33 cellular contexts compared by ENCODE assay signal in the genomic region with DNA sequence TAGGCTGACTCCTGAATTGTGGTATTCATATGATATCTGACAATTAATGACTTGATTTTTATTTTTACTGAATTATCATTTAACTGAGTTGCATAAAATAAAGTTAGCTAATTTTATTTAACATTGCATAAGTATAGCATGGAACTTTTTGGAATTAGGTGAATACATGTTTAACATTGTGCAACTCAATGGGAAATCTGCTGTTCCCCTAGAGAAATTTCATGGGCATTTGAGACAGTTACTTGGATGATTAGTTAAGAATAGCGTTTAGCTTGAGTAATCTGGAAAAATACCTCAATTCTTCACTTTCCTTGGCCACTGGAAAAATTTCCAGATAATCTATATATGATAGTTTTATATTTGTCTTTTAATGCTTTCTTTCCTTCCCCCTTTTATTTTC. TPM values are rescaled to one million over a fixed set of nuclear protein-coding genes. Genes with fewer than 3 reads are reported as not detected.
"Had no signal": no experiment of that assay in that cellular context is flagged by ENCODE, and none has a peak within 500 bp of the region (broad histone marks: within the 10 kb centered on the region; RNA-seq: fewer than 3 reads in every experiment).

No MANE protein-coding gene starts in this region.

- H3K36me3 ChIP-seq: brain microvascular endothelial cell had no signal

- H3K9me3 ChIP-seq: gastroesophageal sphincter had no signal

- H3K9me3 Mint-ChIP-seq: activated CD4-positive, alpha-beta memory T cell treated with anti-CD3 and anti-CD28 coated beads for 36 hours; activated CD4-positive, alpha-beta T cell treated with anti-CD3 and anti-CD28 coated beads, Interleukin-2, amount 10 ng/mL, durations not matched to agents 24 days and 14 days; activated naive CD4-positive, alpha-beta T cell treated with anti-CD3 and anti-CD28 coated beads, Interleukin-2, amount 10 ng/mL, durations not matched to agents 7 days and 5 days; activated naive CD4-positive, alpha-beta T cell treated with anti-CD3 and anti-CD28 coated beads, Interleukin-2, amount 50 U/mL, for 72 hours; activated naive CD8-positive, alpha-beta T cell treated with anti-CD3 and anti-CD28 coated beads, Interleukin-2, amount 10 ng/mL, durations not matched to agents 7 days and 5 days; activated T-helper 1 cell treated with anti-CD3 and anti-CD28 coated beads, Interleukin-12 subunit alpha, Interleukin-12 subunit beta, Interleukin-2, Interleukin-4 antibody, amounts not matched to agents 30 ng/mL and 10 ng/mL and 1 ng/mL, durations not matched to agents 14 hours and 24 hours and 36 hours; activated T-helper 2 cell treated with anti-CD3 and anti-CD28 coated beads, Interferon-gamma antibody, Interleukin-2, Interleukin-4, amounts not matched to agents 10 μg/mL and 5 μg/mL and 100 μg/mL, durations not matched to agents 14 hours and 24 hours and 36 hours; central memory CD8-positive, alpha-beta T cell; dendritic cell treated with granulocyte-macrophage colony-stimulating factor and Interleukin-4, amounts not matched to agents 40 ng/mL and 50 ng/mL, for 4 days; endodermal cell had no signal

- H3K4me1 Mint-ChIP-seq: activated CD4-positive, alpha-beta T cell treated with anti-CD3 and anti-CD28 coated beads for 36 hours; activated CD4-positive, alpha-beta T cell treated with anti-CD3 and anti-CD28 coated beads, Interleukin-2, amount 10 ng/mL, durations not matched to agents 24 days and 14 days; activated CD8-positive, alpha-beta memory T cell treated with anti-CD3 and anti-CD28 coated beads, Interleukin-2, amount 10 ng/mL, durations not matched to agents 7 days and 5 days; activated naive CD4-positive, alpha-beta T cell treated with anti-CD3 and anti-CD28 coated beads, Interleukin-2, amount 10 ng/mL, durations not matched to agents 7 days and 5 days; activated naive CD8-positive, alpha-beta T cell treated with anti-CD3 and anti-CD28 coated beads, Interleukin-2, amount 10 ng/mL, durations not matched to agents 7 days and 5 days; central memory CD8-positive, alpha-beta T cell; endodermal cell had no signal

- H3K27me3 ChIP-seq: brain microvascular endothelial cell, dorsolateral prefrontal cortex, gastroesophageal sphincter had no signal

- H3K4me3 ChIP-seq: coronary artery, dorsolateral prefrontal cortex, gastroesophageal sphincter had no signal

- H3K4me3 Mint-ChIP-seq: activated CD4-positive, alpha-beta memory T cell treated with anti-CD3 and anti-CD28 coated beads for 36 hours; activated CD4-positive, alpha-beta T cell treated with anti-CD3 and anti-CD28 coated beads for 36 hours; activated CD4-positive, alpha-beta T cell treated with anti-CD3 and anti-CD28 coated beads, Interleukin-2, amount 10 ng/mL, durations not matched to agents 24 days and 14 days; activated CD8-positive, alpha-beta memory T cell treated with anti-CD3 and anti-CD28 coated beads, Interleukin-2, amount 10 ng/mL, durations not matched to agents 7 days and 5 days; activated CD8-positive, alpha-beta T cell treated with anti-CD3 and anti-CD28 coated beads, Interleukin-2, amount 10 ng/mL, durations not matched to agents 7 days and 5 days; activated naive CD4-positive, alpha-beta T cell treated with anti-CD3 and anti-CD28 coated beads, Interleukin-2, amount 10 ng/mL, durations not matched to agents 7 days and 5 days; activated naive CD8-positive, alpha-beta T cell treated with anti-CD3 and anti-CD28 coated beads, Interleukin-2, amount 10 ng/mL, durations not matched to agents 7 days and 5 days; activated T-helper 1 cell treated with anti-CD3 and anti-CD28 coated beads, Interleukin-12 subunit alpha, Interleukin-12 subunit beta, Interleukin-2, Interleukin-4 antibody, amounts not matched to agents 30 ng/mL and 10 ng/mL and 1 ng/mL, durations not matched to agents 14 hours and 24 hours and 36 hours; central memory CD8-positive, alpha-beta T cell; dendritic cell treated with granulocyte-macrophage colony-stimulating factor and Interleukin-4, amounts not matched to agents 40 ng/mL and 50 ng/mL, for 4 days; endodermal cell had no signal

- H3K36me3 Mint-ChIP-seq: activated CD4-positive, alpha-beta memory T cell treated with anti-CD3 and anti-CD28 coated beads for 36 hours; activated CD8-positive, alpha-beta memory T cell treated with anti-CD3 and anti-CD28 coated beads, Interleukin-2, amount 10 ng/mL, durations not matched to agents 7 days and 5 days; activated naive CD4-positive, alpha-beta T cell treated with anti-CD3 and anti-CD28 coated beads, Interleukin-2, amount 10 ng/mL, durations not matched to agents 7 days and 5 days; activated naive CD4-positive, alpha-beta T cell treated with anti-CD3 and anti-CD28 coated beads, Interleukin-2, amount 50 U/mL, for 72 hours; activated naive CD8-positive, alpha-beta T cell treated with anti-CD3 and anti-CD28 coated beads, Interleukin-2, amount 10 ng/mL, durations not matched to agents 7 days and 5 days had no signal

- ATAC-seq: activated CD4-positive, alpha-beta T cell treated with anti-CD3 and anti-CD28 coated beads for 36 hours; activated CD8-positive, alpha-beta memory T cell treated with anti-CD3 and anti-CD28 coated beads, Interleukin-2, amount 10 ng/mL, durations not matched to agents 7 days and 5 days; activated CD8-positive, alpha-beta T cell treated with anti-CD3 and anti-CD28 coated beads, Interleukin-2, amount 10 ng/mL, durations not matched to agents 7 days and 5 days; activated naive CD4-positive, alpha-beta T cell treated with anti-CD3 and anti-CD28 coated beads, Interleukin-2, amount 50 U/mL, for 72 hours; esophagus mucosa; gastroesophageal sphincter had no signal

- H3K27ac Mint-ChIP-seq: activated CD4-positive, alpha-beta memory T cell treated with anti-CD3 and anti-CD28 coated beads for 36 hours; activated CD4-positive, alpha-beta T cell treated with anti-CD3 and anti-CD28 coated beads for 36 hours; activated CD4-positive, alpha-beta T cell treated with anti-CD3 and anti-CD28 coated beads, Interleukin-2, amount 10 ng/mL, durations not matched to agents 24 days and 14 days; activated CD8-positive, alpha-beta memory T cell treated with anti-CD3 and anti-CD28 coated beads, Interleukin-2, amount 10 ng/mL, durations not matched to agents 7 days and 5 days; activated CD8-positive, alpha-beta T cell treated with anti-CD3 and anti-CD28 coated beads, Interleukin-2, amount 10 ng/mL, durations not matched to agents 7 days and 5 days; activated naive CD4-positive, alpha-beta T cell treated with anti-CD3 and anti-CD28 coated beads, Interleukin-2, amount 10 ng/mL, durations not matched to agents 7 days and 5 days; activated naive CD4-positive, alpha-beta T cell treated with anti-CD3 and anti-CD28 coated beads, Interleukin-2, amount 50 U/mL, for 72 hours; activated naive CD8-positive, alpha-beta T cell treated with anti-CD3 and anti-CD28 coated beads, Interleukin-2, amount 10 ng/mL, durations not matched to agents 7 days and 5 days; activated T-helper 1 cell treated with anti-CD3 and anti-CD28 coated beads, Interleukin-12 subunit alpha, Interleukin-12 subunit beta, Interleukin-2, Interleukin-4 antibody, amounts not matched to agents 30 ng/mL and 10 ng/mL and 1 ng/mL, durations not matched to agents 14 hours and 24 hours and 36 hours; activated T-helper 2 cell treated with anti-CD3 and anti-CD28 coated beads, Interferon-gamma antibody, Interleukin-2, Interleukin-4, amounts not matched to agents 10 μg/mL and 5 μg/mL and 100 μg/mL, durations not matched to agents 14 hours and 24 hours and 36 hours; dendritic cell treated with granulocyte-macrophage colony-stimulating factor and Interleukin-4, amounts not matched to agents 40 ng/mL and 50 ng/mL, for 4 days; endodermal cell had no signal

- DNase-seq: activated CD4-positive, alpha-beta memory T cell treated with anti-CD3 and anti-CD28 coated beads for 36 hours; activated CD4-positive, alpha-beta T cell treated with anti-CD3 and anti-CD28 coated beads for 36 hours; activated CD4-positive, alpha-beta T cell treated with anti-CD3 and anti-CD28 coated beads, Interleukin-2, amount 10 ng/mL, durations not matched to agents 24 days and 14 days; activated CD4-positive, CD25-positive, alpha-beta regulatory T cell; activated CD4-positive, CD25-positive, alpha-beta regulatory T cell treated with anti-CD3 and anti-CD28 coated beads, Interleukin-2, amount 50 U/mL, for 72 hours; activated CD8-positive, alpha-beta memory T cell treated with anti-CD3 and anti-CD28 coated beads, Interleukin-2, amount 10 ng/mL, durations not matched to agents 7 days and 5 days; activated CD8-positive, alpha-beta memory T cell treated with anti-CD3 and anti-CD28 coated beads, Interleukin-2, amount 50 U/mL, for 4 hours; activated CD8-positive, alpha-beta T cell treated with anti-CD3 and anti-CD28 coated beads, Interleukin-2, amount 10 ng/mL, durations not matched to agents 7 days and 5 days; activated gamma-delta T cell; activated naive CD4-positive, alpha-beta T cell; activated naive CD4-positive, alpha-beta T cell treated with anti-CD3 and anti-CD28 coated beads, Interleukin-2, amount 10 ng/mL, durations not matched to agents 7 days and 5 days; activated naive CD8-positive, alpha-beta T cell treated with anti-CD3 and anti-CD28 coated beads, Interleukin-2, amount 10 ng/mL, durations not matched to agents 7 days and 5 days; activated T-cell treated with anti-CD3 and anti-CD28 coated beads, Interleukin-2, amount 50 U/mL, for 1 hour; activated T-cell treated with anti-CD3 and anti-CD28 coated beads, Interleukin-2, amount 50 U/mL, for 48 hours; amniotic stem cell; anterior cingulate cortex; brain microvascular endothelial cell; dorsolateral prefrontal cortex; effector memory CD4-positive, alpha-beta T cell; endodermal cell; foreskin melanocyte; T-helper 2 cell had no signal

- H3K27me3 Mint-ChIP-seq: activated CD4-positive, alpha-beta memory T cell treated with anti-CD3 and anti-CD28 coated beads for 36 hours; activated CD8-positive, alpha-beta memory T cell treated with anti-CD3 and anti-CD28 coated beads, Interleukin-2, amount 10 ng/mL, durations not matched to agents 7 days and 5 days; activated naive CD4-positive, alpha-beta T cell treated with anti-CD3 and anti-CD28 coated beads, Interleukin-2, amount 10 ng/mL, durations not matched to agents 7 days and 5 days; central memory CD8-positive, alpha-beta T cell; dendritic cell treated with granulocyte-macrophage colony-stimulating factor and Interleukin-4, amounts not matched to agents 40 ng/mL and 50 ng/mL, for 4 days had no signal

RNA-seq across cellular contexts. Expression of a gene that starts 42.5 kb away (rescaled TPM):
- total RNA-seq: activated CD4-positive, alpha-beta memory T cell treated with anti-CD3 and anti-CD28 coated beads for 36 hours; activated CD4-positive, alpha-beta T cell treated with anti-CD3 and anti-CD28 coated beads for 36 hours; activated CD4-positive, alpha-beta T cell treated with anti-CD3 and anti-CD28 coated beads, Interleukin-2, amount 10 ng/mL, durations not matched to agents 24 days and 14 days; activated CD8-positive, alpha-beta memory T cell treated with anti-CD3 and anti-CD28 coated beads for 36 hours; activated CD8-positive, alpha-beta memory T cell treated with anti-CD3 and anti-CD28 coated beads, Interleukin-2, amount 10 ng/mL, durations not matched to agents 7 days and 5 days; activated CD8-positive, alpha-beta T cell treated with anti-CD3 and anti-CD28 coated beads, Interleukin-2, amount 10 ng/mL, durations not matched to agents 7 days and 5 days; activated naive CD8-positive, alpha-beta T cell treated with anti-CD3 and anti-CD28 coated beads, Interleukin-2, amount 10 ng/mL, durations not matched to agents 7 days and 5 days; activated T-helper 1 cell treated with anti-CD3 and anti-CD28 coated beads, Interleukin-12 subunit alpha, Interleukin-12 subunit beta, Interleukin-2, Interleukin-4 antibody, amounts not matched to agents 30 ng/mL and 10 ng/mL and 1 ng/mL, durations not matched to agents 14 hours and 24 hours and 36 hours; fibroblast of villous mesenchyme; T-helper 1 cell treated with Interleukin-12 subunit alpha and Interleukin-12 subunit beta and Interleukin-4 antibody, amounts not matched to agents 30 ng/mL and 1 ng/mL, for 36 hours had no signal
